Comparison of ENCODE assay signal across 23 cellular contexts in the genomic region with DNA sequence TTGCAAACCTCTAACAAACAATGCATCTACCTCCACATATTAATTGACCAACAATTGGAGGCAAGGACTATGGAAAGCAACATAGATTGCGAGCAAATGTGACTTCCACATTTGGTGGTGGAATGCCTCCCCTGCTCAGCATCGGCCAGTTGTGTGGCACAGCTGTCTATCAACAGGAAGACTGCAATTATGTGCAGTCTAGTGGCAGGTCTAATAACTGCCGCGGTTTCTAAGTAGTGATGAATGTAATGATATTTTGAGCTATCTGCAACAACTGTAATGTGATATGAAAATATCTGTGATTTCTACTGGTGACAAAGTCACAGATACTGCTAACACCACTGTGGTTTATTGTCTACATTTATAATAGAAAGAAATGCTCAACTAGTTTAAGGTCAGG. TPM values are rescaled to one million over a fixed set of nuclear protein-coding genes. Genes with fewer than 3 reads are reported as not detected.
DNase-seq lines count a peak whose midpoint lies in the region; ATAC-seq lines count a peak whose summit lies in the region.
"Had no signal": no experiment of that assay in that cellular context is flagged by ENCODE, and none has a peak within 500 bp of the region (broad histone marks: within the 10 kb centered on the region; RNA-seq: fewer than 3 reads in every experiment).

No MANE protein-coding gene starts in this region.

- H3K4me3 ChIP-seq in H7 (ENCODE audit: insufficient read depth, low read depth, low read length): no peak overlapping the region
- H3K4me3 ChIP-seq: Peyer's patch, SK-N-MC had no signal

- H3K27ac Mint-ChIP-seq in natural killer cell treated with Interleukin-12 subunit alpha and Interleukin-12 subunit beta and Interleukin-15 and Interleukin-18, amount 100 ng/mL, for 72 hours: no peak overlapping the region
- H3K27ac Mint-ChIP-seq: B cell; CD8-positive, alpha-beta T cell had no signal

- no peak for ATAC-seq in natural killer cell treated with Interleukin-12 subunit alpha and Interleukin-12 subunit beta and Interleukin-15 and Interleukin-18, amount 100 ng/mL, for 72 hours
- ATAC-seq: CD8-positive, alpha-beta T cell had no signal

- H3K9me3 Mint-ChIP-seq in natural killer cell treated with Interleukin-12 subunit alpha and Interleukin-12 subunit beta and Interleukin-15 and Interleukin-18, amount 100 ng/mL, for 72 hours: peaks cover 4% of the 10 kb centered on the region

- H3K27me3 Mint-ChIP-seq in natural killer cell treated with Interleukin-12 subunit alpha and Interleukin-12 subunit beta and Interleukin-15 and Interleukin-18, amount 100 ng/mL, for 72 hours: peaks cover 42 to 43% of the 10 kb centered on the region in 2 donors

- no peak overlapping the region for H3K4me3 Mint-ChIP-seq in natural killer cell treated with Interleukin-12 subunit alpha and Interleukin-12 subunit beta and Interleukin-15 and Interleukin-18, amount 100 ng/mL, for 72 hours
- H3K4me3 Mint-ChIP-seq: B cell; CD8-positive, alpha-beta T cell had no signal

- DNase-seq in DMS 273 (lab: John Stamatoyannopoulos, UW; ENCODE audit: unreplicated experiment) (peak; percentile 15), DMS 273 treated with DMSO at 0.1 percent for 48 hours (lab: John Stamatoyannopoulos, UW) (no peak), Kasumi-1 (lab: John Stamatoyannopoulos, UW) (peak; percentile 17 to 20), NCI-H69 (lab: John Stamatoyannopoulos, UW) (peak; percentile 50), DMS53 (lab: John Stamatoyannopoulos, UW) (no peak), H7 (no peak)
- DNase-seq in natural killer cell treated with Interleukin-12 subunit alpha and Interleukin-12 subunit beta and Interleukin-15 and Interleukin-18, amount 100 ng/mL, for 72 hours (ENCODE audit: low spot score): peak; percentile 20
- DNase-seq: Caco-2; CD8-positive, alpha-beta T cell; IMR-90; NCI-H1105; NCI-H146; NCI-H1930; NCI-H2107; NCI-H345; NCI-H510A treated with DMSO at 0.1 percent for 48 hours; NCI-H82; OCI-M1; Peyer's patch; SIG-M5 had no signal

- H3K27me3 ChIP-seq in H7 (ENCODE audit: control insufficient read depth, insufficient read depth, low read length): peaks cover 3% of the 10 kb centered on the region
- H3K27me3 ChIP-seq: Peyer's patch had no signal

- H3K36me3 ChIP-seq in H7 (replicated peaks; ENCODE audit: control insufficient read depth, insufficient read depth, low read length): no peaks in the 10 kb centered on the region
- H3K36me3 ChIP-seq: Peyer's patch had no signal

- peaks cover 17% of the 10 kb centered on the region for H3K36me3 Mint-ChIP-seq in natural killer cell treated with Interleukin-12 subunit alpha and Interleukin-12 subunit beta and Interleukin-15 and Interleukin-18, amount 100 ng/mL, for 72 hours

- no peaks in the 10 kb centered on the region for H3K4me1 Mint-ChIP-seq in natural killer cell treated with Interleukin-12 subunit alpha and Interleukin-12 subunit beta and Interleukin-15 and Interleukin-18, amount 100 ng/mL, for 72 hours (ENCODE audit: low read depth in 2 of 2)
- H3K4me1 Mint-ChIP-seq: B cell had no signal

RNA-seq across cellular contexts. Expression of a gene that starts 56.8 kb away (rescaled TPM):
- 1 to 10 TPM in 1 of 2 donors, not detected in 1; 1.0 TPM for total RNA-seq in natural killer cell treated with Interleukin-12 subunit alpha and Interleukin-12 subunit beta and Interleukin-15 and Interleukin-18, amount 100 ng/mL, for 72 hours
- not detected in 2 replicates for total RNA-seq in H7 (2014; rRNA removed; shearing (Covaris generic))
- total RNA-seq: B cell; Caco-2; CD8-positive, alpha-beta T cell; IMR-90; Peyer's patch; T-helper 1 cell treated with Interleukin-12 subunit alpha and Interleukin-12 subunit beta and Interleukin-4 antibody, amounts not matched to agents 30 ng/mL and 1 ng/mL, for 36 hours had no signal

Comparison
In these comparisons a context has a peak if more than half of its experiments do, and no peak if none do; other contexts are left out.
1. DNase-seq: peak in DMS 273 (single experiment), Kasumi-1 (2 of 2), NCI-H69 (single experiment) and natural killer cell treated with Interleukin-12 subunit alpha and Interleukin-12 subunit beta and Interleukin-15 and Interleukin-18, amount 100 ng/mL, for 72 hours (single experiment); none in DMS 273 treated with DMSO at 0.1 percent for 48 hours (single experiment), DMS53 (single experiment) and H7 (single experiment).